In genomic region chr2:175574069-175574468, GRCh38 we compare ENCODE assay signal across 23 cellular contexts.
"Had no signal": no experiment of that assay in that cellular context is flagged by ENCODE, and none has a peak within 500 bp of the region (broad histone marks: within the 10 kb centered on the region; RNA-seq: fewer than 3 reads in every experiment).

No MANE protein-coding gene starts in this region.

- H3K27me3 ChIP-seq: stomach, suprapubic skin, testis, thyroid gland, tibial artery, tibial nerve, transverse colon, upper lobe of left lung, upper lobe of right lung, uterus, vagina had no signal

- H3K27ac ChIP-seq: stomach, suprapubic skin, testis, thoracic aorta, thyroid gland, tibial artery, tibial nerve, transverse colon, upper lobe of left lung, upper lobe of right lung, uterus, vagina had no signal

- H3K4me1 ChIP-seq: stomach, suprapubic skin, testis, tibial artery, tibial nerve, transverse colon, upper lobe of left lung, upper lobe of right lung, uterus, vagina had no signal

- H3K4me3 ChIP-seq: stomach, suprapubic skin, testis, thoracic aorta, thyroid gland, tibial artery, tibial nerve, transverse colon, upper lobe of left lung, upper lobe of right lung, uterus, vagina had no signal

- H3K36me3 ChIP-seq: stomach, suprapubic skin, thoracic aorta, thyroid gland, tibial artery, tibial nerve, transverse colon, upper lobe of left lung, upper lobe of right lung, uterus, vagina had no signal

- DNase-seq: stimulated activated CD4-positive, alpha-beta T cell treated with anti-CD3 and anti-CD28 coated beads, Interleukin-2, amount 100 ng/mL, for 48 hours; stimulated activated CD4-positive, alpha-beta T cell treated with anti-CD3 and anti-CD28 coated beads, Interleukin-4, amount 100 ng/mL, for 1 hour; stimulated activated CD4-positive, alpha-beta T cell treated with anti-CD3 and anti-CD28 coated beads, Interleukin-4, amount 100 ng/mL, for 24 hours; stimulated activated CD4-positive, alpha-beta T cell treated with anti-CD3 and anti-CD28 coated beads, Interleukin-4, amount 100 ng/mL, for 4 hours; stimulated activated CD8-positive, alpha-beta memory T cell treated with anti-CD3 and anti-CD28 coated beads, Interleukin-4, amount 100 ng/mL, for 48 hours; stimulated activated naive B cell treated with anti-CD40 and anti-IgM and Interleukin-4, amounts not matched to agents 10 μg/mL and 1 μg/mL and 100 μg/mL, for 72 hours; stimulated activated naive CD4-positive, alpha-beta T cell; stimulated activated naive CD4-positive, alpha-beta T cell treated with Interleukin-2 at 50 U/mL for 16 hours; stimulated activated naive CD8-positive, alpha-beta T cell treated with anti-CD3 and anti-CD28 coated beads, Interleukin-15, amount 100 ng/mL, for 72 hours; stimulated activated naive CD8-positive, alpha-beta T cell treated with anti-CD3 and anti-CD28 coated beads, Interleukin-15, Interleukin-2, amounts not matched to agents 100 U/mL and 50 U/mL, for 24 hours; stomach; substantia nigra; testis; thyroid gland; tibial artery; transverse colon; upper lobe of left lung; upper lobe of right lung; uterus had no signal

- H3K9me3 ChIP-seq: stomach, suprapubic skin, testis, thoracic aorta, thyroid gland, tibial artery, tibial nerve, transverse colon, upper lobe of left lung, upper lobe of right lung, uterus, vagina had no signal
